30 cellular contexts compared by ENCODE assay signal in genomic region chr2:127437056-127437455, GRCh38. TPM values are rescaled to one million over a fixed set of nuclear protein-coding genes. Genes with fewer than 3 reads are reported as not detected.
"Had no signal": no experiment of that assay in that cellular context is flagged by ENCODE, and none has a peak within 500 bp of the region (broad histone marks: within the 10 kb centered on the region; RNA-seq: fewer than 3 reads in every experiment).

No MANE protein-coding gene starts in this region.

- ATAC-seq: effector memory CD8-positive, alpha-beta T cell; gastrocnemius medialis; left lung; naive thymus-derived CD8-positive, alpha-beta T cell; stimulated activated memory B cell treated with anti-CD40 and anti-IgM and Interleukin-4, amounts not matched to agents 10 μg/mL and 1 μg/mL and 100 μg/mL, for 72 hours; stimulated activated naive CD8-positive, alpha-beta T cell treated with anti-CD3 and anti-CD28 coated beads, Interleukin-15, Interleukin-2, amounts not matched to agents 100 U/mL and 50 U/mL, for 24 hours had no signal

- H3K36me3 ChIP-seq: gastrocnemius medialis, left lung, ovary, spleen, tibial artery, uterus had no signal

- H3K36me3 Mint-ChIP-seq: type B pancreatic cell had no signal

- H3K9me3 Mint-ChIP-seq: effector memory CD8-positive, alpha-beta T cell; neural crest cell had no signal

- H3K4me1 ChIP-seq: gastrocnemius medialis, left lung, psoas muscle, spleen, testis, tibial artery, uterus had no signal

- H3K27me3 Mint-ChIP-seq: effector memory CD8-positive, alpha-beta T cell; naive thymus-derived CD8-positive, alpha-beta T cell; stimulated activated memory B cell treated with anti-CD40 and anti-IgM and Interleukin-4, amounts not matched to agents 10 μg/mL and 1 μg/mL and 100 μg/mL, for 72 hours; type B pancreatic cell had no signal

- DNase-seq: cerebellar nuclear complex; cortex of kidney; effector memory CD8-positive, alpha-beta T cell; foreskin fibroblast; gastrocnemius medialis; left cardiac atrium; left lung; mammary epithelial cell; mesendoderm; midbrain; naive thymus-derived CD8-positive, alpha-beta T cell; nucleus accumbens; ovary; posterior cingulate gyrus; psoas muscle; right cardiac atrium; spleen; stimulated activated CD4-positive, alpha-beta T cell treated with anti-CD3 and anti-CD28 coated beads, Interleukin-4, amount 100 ng/mL, for 4 hours; stimulated activated naive CD8-positive, alpha-beta T cell treated with anti-CD3 and anti-CD28 coated beads, Interleukin-15, Interleukin-2, amounts not matched to agents 100 U/mL and 50 U/mL, for 24 hours; substantia nigra; testis; tibial artery; uterus had no signal

- H3K9me3 ChIP-seq: gastrocnemius medialis, ovary, psoas muscle, testis, uterus had no signal

- H3K27me3 ChIP-seq: gastrocnemius medialis, left lung, ovary, spleen, testis, tibial artery, uterus had no signal

- H3K27ac ChIP-seq: gastrocnemius medialis, left lung, ovary, psoas muscle, skin epidermis, spleen, testis, tibial artery, uterus had no signal

- H3K4me3 ChIP-seq: gastrocnemius medialis, left lung, ovary, psoas muscle, skin epidermis, spleen, testis, tibial artery, uterus had no signal

- H3K4me3 Mint-ChIP-seq: effector memory CD8-positive, alpha-beta T cell; naive thymus-derived CD8-positive, alpha-beta T cell; neural crest cell; stimulated activated memory B cell treated with anti-CD40 and anti-IgM and Interleukin-4, amounts not matched to agents 10 μg/mL and 1 μg/mL and 100 μg/mL, for 72 hours; type B pancreatic cell had no signal

- H3K4me1 Mint-ChIP-seq: naive thymus-derived CD8-positive, alpha-beta T cell; stimulated activated memory B cell treated with anti-CD40 and anti-IgM and Interleukin-4, amounts not matched to agents 10 μg/mL and 1 μg/mL and 100 μg/mL, for 72 hours had no signal

- H3K27ac Mint-ChIP-seq: effector memory CD8-positive, alpha-beta T cell; naive thymus-derived CD8-positive, alpha-beta T cell; stimulated activated memory B cell treated with anti-CD40 and anti-IgM and Interleukin-4, amounts not matched to agents 10 μg/mL and 1 μg/mL and 100 μg/mL, for 72 hours; type B pancreatic cell had no signal

RNA-seq across cellular contexts. Expression of gene PROC, which starts 18.8 kb away (rescaled TPM):
- total RNA-seq: glomerular endothelial cell; left cardiac atrium; lower leg skin; myocyte; naive thymus-derived CD8-positive, alpha-beta T cell; neural crest cell; right cardiac atrium; spleen had no signal
- polyA plus RNA-seq: naive thymus-derived CD8-positive, alpha-beta T cell; ovary had no signal
